Comparison of ENCODE assay signal across 19 cellular contexts in genomic region chr3:123693584-123693983, GRCh38.
DNase-seq lines count a peak whose midpoint lies in the region; ATAC-seq and TF ChIP-seq lines count a peak whose summit lies in the region.
"Had no signal": no experiment of that assay in that cellular context is flagged by ENCODE, and none has a peak within 500 bp of the region (broad histone marks: within the 10 kb centered on the region; RNA-seq: fewer than 3 reads in every experiment).

No MANE protein-coding gene starts in this region.

- H3K27ac ChIP-seq in heart left ventricle: peak overlapping the region in 11 of 12 donors; percentile 39 to 90 (median 68)
- H3K27ac ChIP-seq in coronary artery: peak overlapping the region; percentile 85 to 90
- H3K27ac ChIP-seq in upper lobe of right lung: peak overlapping the region; percentile 79
- no peak overlapping the region for H3K27ac ChIP-seq in CD8-positive, alpha-beta memory T cell (ENCODE audit: low read depth, low read length)

- peaks cover 56% of the 10 kb centered on the region for H3K4me1 Mint-ChIP-seq in neural crest cell
- no peaks in the 10 kb centered on the region for H3K4me1 Mint-ChIP-seq in CD8-positive, alpha-beta memory T cell

- H3K4me3 Mint-ChIP-seq in neural crest cell: no peak overlapping the region
- H3K4me3 Mint-ChIP-seq in CD8-positive, alpha-beta memory T cell: no peak overlapping the region
- H3K4me3 Mint-ChIP-seq: GM23338 had no signal

- TF ChIP-seq CTCF in heart left ventricle (IDR thresholded peaks at IDR 0.05) (no peak), coronary artery (IDR thresholded peaks at IDR 0.05) (no peak), neural crest cell (conservative IDR thresholded peaks at IDR 0.05) (no peak), upper lobe of right lung (IDR thresholded peaks at IDR 0.05) (no peak)

- POLR2A ChIA-PET in CD8-positive, alpha-beta memory T cell (lab: Charles Lee): no interaction called here

- peaks cover 0 to 4% (median 0%) of the 10 kb centered on the region in 9 donors for H3K36me3 ChIP-seq in heart left ventricle
- H3K36me3 ChIP-seq in upper lobe of right lung: peaks cover 22% of the 10 kb centered on the region
- H3K36me3 ChIP-seq in CD8-positive, alpha-beta memory T cell (ENCODE audit: insufficient read depth, low read length): no peaks in the 10 kb centered on the region
- H3K36me3 ChIP-seq: tibial nerve had no signal

- WGBS in heart left ventricle, 4 donors: 78 to 100% (median 86%) methylated on average over 1 to 2 of the region's 2 CpGs

- DNase-seq in heart left ventricle: no peak
- no peak for DNase-seq in cardiac septum (ENCODE audit: low spot score)
- no peak for DNase-seq in coronary artery (ENCODE audit: low spot score)
- no peak for DNase-seq in neural crest cell (ENCODE audit: low read depth, low spot score)
- no peak for DNase-seq in upper lobe of right lung
- no peak for DNase-seq in AG20443 (ENCODE audit: low spot score)
- DNase-seq in CD8-positive, alpha-beta memory T cell: no peak
- DNase-seq: activated CD4-positive, CD25-positive, alpha-beta regulatory T cell; EL; NCI-H2029 treated with DMSO at 0.1 percent for 48 hours; NCI-H526; right lobe of liver; stimulated activated CD4-positive, alpha-beta T cell treated with anti-CD3 and anti-CD28 coated beads, Interleukin-4, amount 100 ng/mL, for 1 hour; stimulated activated CD8-positive, alpha-beta memory T cell treated with anti-CD3 and anti-CD28 coated beads, Interleukin-4, amount 100 ng/mL, for 48 hours; SW 1271 had no signal

- peak overlapping the region; percentile 79 for H3K27ac Mint-ChIP-seq in neural crest cell (ENCODE audit: unreplicated experiment)
- no peak overlapping the region for H3K27ac Mint-ChIP-seq in CD8-positive, alpha-beta memory T cell
- H3K27ac Mint-ChIP-seq: GM23338 had no signal

- H3K9me3 Mint-ChIP-seq in neural crest cell: no peaks in the 10 kb centered on the region
- no peaks in the 10 kb centered on the region for H3K9me3 Mint-ChIP-seq in CD8-positive, alpha-beta memory T cell
- H3K9me3 Mint-ChIP-seq: GM23338 had no signal

- CTCF ChIA-PET in CD8-positive, alpha-beta memory T cell (lab: Charles Lee): no interaction called here

- H3K4me1 ChIP-seq in heart left ventricle: peaks cover 4 to 71% (median 45%) of the 10 kb centered on the region in 12 donors
- H3K4me1 ChIP-seq in upper lobe of right lung: peaks cover 56% of the 10 kb centered on the region
- H3K4me1 ChIP-seq in CD8-positive, alpha-beta memory T cell (ENCODE audit: insufficient read depth, low read length): no peaks in the 10 kb centered on the region
- H3K4me1 ChIP-seq: right lobe of liver had no signal

- intact Hi-C loops in heart left ventricle (cut with DNase I) (no loop called here), cardiac septum (cut with DNase I) (no loop called here), upper lobe of right lung (cut with DNase I) (no loop called here)

- H3K9me3 ChIP-seq in heart left ventricle (no peaks in the 10 kb centered on the region), upper lobe of right lung (no peaks in the 10 kb centered on the region)
- H3K9me3 ChIP-seq in CD8-positive, alpha-beta memory T cell (ENCODE audit: low read length): no peaks in the 10 kb centered on the region
- H3K9me3 ChIP-seq: right lobe of liver, tibial nerve had no signal

- no peaks in the 10 kb centered on the region for H3K36me3 Mint-ChIP-seq in neural crest cell (ENCODE audit: low read depth)
- no peaks in the 10 kb centered on the region for H3K36me3 Mint-ChIP-seq in CD8-positive, alpha-beta memory T cell

- no peaks in the 10 kb centered on the region for H3K27me3 Mint-ChIP-seq in neural crest cell (ENCODE audit: low read depth)
- peaks cover 4 to 24% of the 10 kb centered on the region in 2 donors for H3K27me3 Mint-ChIP-seq in CD8-positive, alpha-beta memory T cell

- H3K4me3 ChIP-seq in heart left ventricle: no peak overlapping the region
- H3K4me3 ChIP-seq in coronary artery: peak overlapping the region; percentile 81
- no peak overlapping the region for H3K4me3 ChIP-seq in upper lobe of right lung
- no peak overlapping the region for H3K4me3 ChIP-seq in CD8-positive, alpha-beta memory T cell (ENCODE audit: low read length)
- H3K4me3 ChIP-seq: GM23338, right lobe of liver, tibial nerve had no signal

- ATAC-seq in heart left ventricle: no peak
- peak; percentile 51 for ATAC-seq in upper lobe of right lung
- no peak for ATAC-seq in HG03196 (IDR thresholded peaks at IDR 0.05; ENCODE audit: unreplicated experiment)
- ATAC-seq: Panc1 had no signal

- TF ChIP-seq POLR2A in heart left ventricle (IDR thresholded peaks at IDR 0.05): no peak

- H3K27me3 ChIP-seq in heart left ventricle: no peaks in the 10 kb centered on the region
- no peaks in the 10 kb centered on the region for H3K27me3 ChIP-seq in upper lobe of right lung
- no peaks in the 10 kb centered on the region for H3K27me3 ChIP-seq in CD8-positive, alpha-beta memory T cell (ENCODE audit: insufficient read depth, low read length, poor library complexity, severe bottlenecking)
- H3K27me3 ChIP-seq: right lobe of liver, tibial nerve had no signal
